1 cellular context compared by ENCODE assay signal in the genomic region with DNA sequence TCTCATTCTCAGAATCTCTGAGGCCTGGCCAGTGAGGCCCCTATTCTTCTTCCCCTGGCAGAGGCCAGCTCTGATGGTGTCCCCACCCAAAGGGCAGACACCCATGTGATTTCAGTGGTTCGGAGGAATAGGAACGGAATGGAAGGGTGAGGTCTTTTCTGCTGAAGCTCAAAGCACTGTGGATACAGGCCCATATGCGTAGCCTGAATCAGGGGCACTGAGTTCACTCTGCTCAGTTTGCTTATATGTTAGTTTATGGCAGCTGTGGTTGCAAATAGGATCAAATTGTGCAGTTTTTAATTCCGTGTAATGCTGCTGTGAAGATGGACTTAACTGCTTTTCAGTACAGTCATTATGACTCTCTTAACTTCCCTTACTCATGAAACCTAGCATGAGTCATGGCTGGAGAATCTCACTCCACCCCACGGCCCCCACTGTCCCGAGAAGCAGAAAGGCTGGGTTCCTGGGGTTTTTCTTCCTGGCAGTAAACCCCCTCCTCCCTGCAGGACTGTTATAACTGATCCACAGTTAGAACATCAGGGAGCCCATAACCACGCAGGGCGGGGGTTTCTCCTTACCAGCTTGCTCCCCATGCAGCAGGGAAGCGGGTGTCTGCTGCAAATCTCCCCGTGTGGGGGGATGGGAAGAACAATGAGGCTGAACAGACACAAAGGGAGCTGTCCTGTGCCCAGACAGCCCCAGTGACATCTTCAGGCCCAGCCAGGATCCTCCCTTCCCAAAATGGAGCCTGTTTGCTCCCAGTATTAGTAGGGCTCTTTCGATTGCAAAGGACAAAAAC.
A peak's percentile ranks its signal among the peaks of the same experiment; 100 is the strongest.
TF ChIP-seq lines count a peak whose summit lies in the region.

No MANE protein-coding gene starts in this region.

TF ChIP-seq in HepG2, 621 proteins besides CTCF, POLR2A, EP300 and RAD21 (continued from another document and continues in another):
- TF ChIP-seq, protein P1, sequence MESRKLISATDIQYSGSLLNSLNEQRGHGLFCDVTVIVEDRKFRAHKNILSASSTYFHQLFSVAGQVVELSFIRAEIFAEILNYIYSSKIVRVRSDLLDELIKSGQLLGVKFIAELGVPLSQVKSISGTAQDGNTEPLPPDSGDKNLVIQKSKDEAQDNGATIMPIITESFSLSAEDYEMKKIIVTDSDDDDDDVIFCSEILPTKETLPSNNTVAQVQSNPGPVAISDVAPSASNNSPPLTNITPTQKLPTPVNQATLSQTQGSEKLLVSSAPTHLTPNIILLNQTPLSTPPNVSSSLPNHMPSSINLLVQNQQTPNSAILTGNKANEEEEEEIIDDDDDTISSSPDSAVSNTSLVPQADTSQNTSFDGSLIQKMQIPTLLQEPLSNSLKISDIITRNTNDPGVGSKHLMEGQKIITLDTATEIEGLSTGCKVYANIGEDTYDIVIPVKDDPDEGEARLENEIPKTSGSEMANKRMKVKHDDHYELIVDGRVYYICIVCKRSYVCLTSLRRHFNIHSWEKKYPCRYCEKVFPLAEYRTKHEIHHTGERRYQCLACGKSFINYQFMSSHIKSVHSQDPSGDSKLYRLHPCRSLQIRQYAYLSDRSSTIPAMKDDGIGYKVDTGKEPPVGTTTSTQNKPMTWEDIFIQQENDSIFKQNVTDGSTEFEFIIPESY (CRISPR knock-in tag; IDR thresholded peaks at IDR 0.05) = no peak
- TF ChIP-seq NFKB2 (CRISPR knock-in tag; IDR thresholded peaks at IDR 0.05; ENCODE audit: borderline replicate concordance) (no peak), LCORL (IDR thresholded peaks at IDR 0.05) (no peak), LCORL (CRISPR knock-in tag; IDR thresholded peaks at IDR 0.05) (no peak), NCOA2 (CRISPR knock-in tag; IDR thresholded peaks at IDR 0.05) (0 out of 2 replicates have a peak, but pooled peaks have one; percentile 33), JUND (CRISPR knock-in tag; IDR thresholded peaks at IDR 0.05) (peak; percentile 78; the same call in 1 of the 2 replicates), ZNF614 (CRISPR knock-in tag; IDR thresholded peaks at IDR 0.05; ENCODE audit: borderline replicate concordance) (no peak), ZNF547 (CRISPR knock-in tag; IDR thresholded peaks at IDR 0.05) (no peak), ARNTL (CRISPR knock-in tag; IDR thresholded peaks at IDR 0.05) (no peak), HDAC6 (IDR thresholded peaks at IDR 0.05; ENCODE audit: low read depth, low read length) (no peak), YY1 (IDR thresholded peaks at IDR 0.05; ENCODE audit: insufficient read depth, insufficient replicate concordance, low read depth, low read length) (no peak), SIX1 (CRISPR knock-in tag; IDR thresholded peaks at IDR 0.05; ENCODE audit: borderline replicate concordance) (no peak), SP2 (CRISPR knock-in tag; IDR thresholded peaks at IDR 0.05) (no peak), ZNF883 (CRISPR knock-in tag; IDR thresholded peaks at IDR 0.05; ENCODE audit: not compliant biosample characterization) (no peak), ZNF724P (CRISPR knock-in tag; IDR thresholded peaks at IDR 0.05; ENCODE audit: borderline replicate concordance) (no peak), RXRB (CRISPR knock-in tag; IDR thresholded peaks at IDR 0.05; ENCODE audit: borderline replicate concordance) (no peak), ZSCAN20 (CRISPR knock-in tag; IDR thresholded peaks at IDR 0.05; ENCODE audit: borderline replicate concordance) (0 out of 2 replicates have a peak, but pooled peaks have one; percentile 3), ZNF101 (CRISPR knock-in tag; IDR thresholded peaks at IDR 0.05; ENCODE audit: borderline replicate concordance, low read depth) (no peak), NR2C2 (CRISPR knock-in tag; IDR thresholded peaks at IDR 0.05; ENCODE audit: borderline replicate concordance) (no peak)
- TF ChIP-seq, protein P2, sequence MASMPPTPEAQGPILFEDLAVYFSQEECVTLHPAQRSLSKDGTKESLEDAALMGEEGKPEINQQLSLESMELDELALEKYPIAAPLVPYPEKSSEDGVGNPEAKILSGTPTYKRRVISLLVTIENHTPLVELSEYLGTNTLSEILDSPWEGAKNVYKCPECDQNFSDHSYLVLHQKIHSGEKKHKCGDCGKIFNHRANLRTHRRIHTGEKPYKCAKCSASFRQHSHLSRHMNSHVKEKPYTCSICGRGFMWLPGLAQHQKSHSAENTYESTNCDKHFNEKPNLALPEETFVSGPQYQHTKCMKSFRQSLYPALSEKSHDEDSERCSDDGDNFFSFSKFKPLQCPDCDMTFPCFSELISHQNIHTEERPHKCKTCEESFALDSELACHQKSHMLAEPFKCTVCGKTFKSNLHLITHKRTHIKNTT (CRISPR knock-in tag; IDR thresholded peaks at IDR 0.05) = no peak
- TF ChIP-seq, protein P3, sequence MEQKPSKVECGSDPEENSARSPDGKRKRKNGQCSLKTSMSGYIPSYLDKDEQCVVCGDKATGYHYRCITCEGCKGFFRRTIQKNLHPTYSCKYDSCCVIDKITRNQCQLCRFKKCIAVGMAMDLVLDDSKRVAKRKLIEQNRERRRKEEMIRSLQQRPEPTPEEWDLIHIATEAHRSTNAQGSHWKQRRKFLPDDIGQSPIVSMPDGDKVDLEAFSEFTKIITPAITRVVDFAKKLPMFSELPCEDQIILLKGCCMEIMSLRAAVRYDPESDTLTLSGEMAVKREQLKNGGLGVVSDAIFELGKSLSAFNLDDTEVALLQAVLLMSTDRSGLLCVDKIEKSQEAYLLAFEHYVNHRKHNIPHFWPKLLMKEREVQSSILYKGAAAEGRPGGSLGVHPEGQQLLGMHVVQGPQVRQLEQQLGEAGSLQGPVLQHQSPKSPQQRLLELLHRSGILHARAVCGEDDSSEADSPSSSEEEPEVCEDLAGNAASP (CRISPR knock-in tag; IDR thresholded peaks at IDR 0.05; ENCODE audit: borderline replicate concordance) = no peak
- TF ChIP-seq, protein P4, sequence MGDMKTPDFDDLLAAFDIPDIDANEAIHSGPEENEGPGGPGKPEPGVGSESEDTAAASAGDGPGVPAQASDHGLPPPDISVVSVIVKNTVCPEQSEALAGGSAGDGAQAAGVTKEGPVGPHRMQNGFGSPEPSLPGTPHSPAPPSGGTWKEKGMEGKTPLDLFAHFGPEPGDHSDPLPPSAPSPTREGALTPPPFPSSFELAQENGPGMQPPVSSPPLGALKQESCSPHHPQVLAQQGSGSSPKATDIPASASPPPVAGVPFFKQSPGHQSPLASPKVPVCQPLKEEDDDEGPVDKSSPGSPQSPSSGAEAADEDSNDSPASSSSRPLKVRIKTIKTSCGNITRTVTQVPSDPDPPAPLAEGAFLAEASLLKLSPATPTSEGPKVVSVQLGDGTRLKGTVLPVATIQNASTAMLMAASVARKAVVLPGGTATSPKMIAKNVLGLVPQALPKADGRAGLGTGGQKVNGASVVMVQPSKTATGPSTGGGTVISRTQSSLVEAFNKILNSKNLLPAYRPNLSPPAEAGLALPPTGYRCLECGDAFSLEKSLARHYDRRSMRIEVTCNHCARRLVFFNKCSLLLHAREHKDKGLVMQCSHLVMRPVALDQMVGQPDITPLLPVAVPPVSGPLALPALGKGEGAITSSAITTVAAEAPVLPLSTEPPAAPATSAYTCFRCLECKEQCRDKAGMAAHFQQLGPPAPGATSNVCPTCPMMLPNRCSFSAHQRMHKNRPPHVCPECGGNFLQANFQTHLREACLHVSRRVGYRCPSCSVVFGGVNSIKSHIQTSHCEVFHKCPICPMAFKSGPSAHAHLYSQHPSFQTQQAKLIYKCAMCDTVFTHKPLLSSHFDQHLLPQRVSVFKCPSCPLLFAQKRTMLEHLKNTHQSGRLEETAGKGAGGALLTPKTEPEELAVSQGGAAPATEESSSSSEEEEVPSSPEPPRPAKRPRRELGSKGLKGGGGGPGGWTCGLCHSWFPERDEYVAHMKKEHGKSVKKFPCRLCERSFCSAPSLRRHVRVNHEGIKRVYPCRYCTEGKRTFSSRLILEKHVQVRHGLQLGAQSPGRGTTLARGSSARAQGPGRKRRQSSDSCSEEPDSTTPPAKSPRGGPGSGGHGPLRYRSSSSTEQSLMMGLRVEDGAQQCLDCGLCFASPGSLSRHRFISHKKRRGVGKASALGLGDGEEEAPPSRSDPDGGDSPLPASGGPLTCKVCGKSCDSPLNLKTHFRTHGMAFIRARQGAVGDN (CRISPR knock-in tag; IDR thresholded peaks at IDR 0.05) = no peak; the same call in 1 of the 2 replicates
- TF ChIP-seq, protein P5, sequence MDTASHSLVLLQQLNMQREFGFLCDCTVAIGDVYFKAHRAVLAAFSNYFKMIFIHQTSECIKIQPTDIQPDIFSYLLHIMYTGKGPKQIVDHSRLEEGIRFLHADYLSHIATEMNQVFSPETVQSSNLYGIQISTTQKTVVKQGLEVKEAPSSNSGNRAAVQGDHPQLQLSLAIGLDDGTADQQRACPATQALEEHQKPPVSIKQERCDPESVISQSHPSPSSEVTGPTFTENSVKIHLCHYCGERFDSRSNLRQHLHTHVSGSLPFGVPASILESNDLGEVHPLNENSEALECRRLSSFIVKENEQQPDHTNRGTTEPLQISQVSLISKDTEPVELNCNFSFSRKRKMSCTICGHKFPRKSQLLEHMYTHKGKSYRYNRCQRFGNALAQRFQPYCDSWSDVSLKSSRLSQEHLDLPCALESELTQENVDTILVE (CRISPR knock-in tag; IDR thresholded peaks at IDR 0.05) = no peak
- TF ChIP-seq, protein P6, sequence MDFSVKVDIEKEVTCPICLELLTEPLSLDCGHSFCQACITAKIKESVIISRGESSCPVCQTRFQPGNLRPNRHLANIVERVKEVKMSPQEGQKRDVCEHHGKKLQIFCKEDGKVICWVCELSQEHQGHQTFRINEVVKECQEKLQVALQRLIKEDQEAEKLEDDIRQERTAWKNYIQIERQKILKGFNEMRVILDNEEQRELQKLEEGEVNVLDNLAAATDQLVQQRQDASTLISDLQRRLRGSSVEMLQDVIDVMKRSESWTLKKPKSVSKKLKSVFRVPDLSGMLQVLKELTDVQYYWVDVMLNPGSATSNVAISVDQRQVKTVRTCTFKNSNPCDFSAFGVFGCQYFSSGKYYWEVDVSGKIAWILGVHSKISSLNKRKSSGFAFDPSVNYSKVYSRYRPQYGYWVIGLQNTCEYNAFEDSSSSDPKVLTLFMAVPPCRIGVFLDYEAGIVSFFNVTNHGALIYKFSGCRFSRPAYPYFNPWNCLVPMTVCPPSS (IDR thresholded peaks at IDR 0.05) = no peak
- TF ChIP-seq, protein P7, sequence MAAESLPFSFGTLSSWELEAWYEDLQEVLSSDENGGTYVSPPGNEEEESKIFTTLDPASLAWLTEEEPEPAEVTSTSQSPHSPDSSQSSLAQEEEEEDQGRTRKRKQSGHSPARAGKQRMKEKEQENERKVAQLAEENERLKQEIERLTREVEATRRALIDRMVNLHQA (CRISPR knock-in tag; IDR thresholded peaks at IDR 0.05) = no peak
- TF ChIP-seq, protein P8, sequence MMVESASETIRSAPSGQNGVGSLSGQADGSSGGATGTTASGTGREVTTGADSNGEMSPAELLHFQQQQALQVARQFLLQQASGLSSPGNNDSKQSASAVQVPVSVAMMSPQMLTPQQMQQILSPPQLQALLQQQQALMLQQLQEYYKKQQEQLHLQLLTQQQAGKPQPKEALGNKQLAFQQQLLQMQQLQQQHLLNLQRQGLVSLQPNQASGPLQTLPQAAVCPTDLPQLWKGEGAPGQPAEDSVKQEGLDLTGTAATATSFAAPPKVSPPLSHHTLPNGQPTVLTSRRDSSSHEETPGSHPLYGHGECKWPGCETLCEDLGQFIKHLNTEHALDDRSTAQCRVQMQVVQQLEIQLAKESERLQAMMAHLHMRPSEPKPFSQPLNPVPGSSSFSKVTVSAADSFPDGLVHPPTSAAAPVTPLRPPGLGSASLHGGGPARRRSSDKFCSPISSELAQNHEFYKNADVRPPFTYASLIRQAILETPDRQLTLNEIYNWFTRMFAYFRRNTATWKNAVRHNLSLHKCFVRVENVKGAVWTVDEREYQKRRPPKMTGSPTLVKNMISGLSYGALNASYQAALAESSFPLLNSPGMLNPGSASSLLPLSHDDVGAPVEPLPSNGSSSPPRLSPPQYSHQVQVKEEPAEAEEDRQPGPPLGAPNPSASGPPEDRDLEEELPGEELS (CRISPR knock-in tag; IDR thresholded peaks at IDR 0.05) = no peak
- TF ChIP-seq, protein P9, sequence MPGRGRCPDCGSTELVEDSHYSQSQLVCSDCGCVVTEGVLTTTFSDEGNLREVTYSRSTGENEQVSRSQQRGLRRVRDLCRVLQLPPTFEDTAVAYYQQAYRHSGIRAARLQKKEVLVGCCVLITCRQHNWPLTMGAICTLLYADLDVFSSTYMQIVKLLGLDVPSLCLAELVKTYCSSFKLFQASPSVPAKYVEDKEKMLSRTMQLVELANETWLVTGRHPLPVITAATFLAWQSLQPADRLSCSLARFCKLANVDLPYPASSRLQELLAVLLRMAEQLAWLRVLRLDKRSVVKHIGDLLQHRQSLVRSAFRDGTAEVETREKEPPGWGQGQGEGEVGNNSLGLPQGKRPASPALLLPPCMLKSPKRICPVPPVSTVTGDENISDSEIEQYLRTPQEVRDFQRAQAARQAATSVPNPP (CRISPR knock-in tag; IDR thresholded peaks at IDR 0.05) = no peak
- TF ChIP-seq, protein P10, sequence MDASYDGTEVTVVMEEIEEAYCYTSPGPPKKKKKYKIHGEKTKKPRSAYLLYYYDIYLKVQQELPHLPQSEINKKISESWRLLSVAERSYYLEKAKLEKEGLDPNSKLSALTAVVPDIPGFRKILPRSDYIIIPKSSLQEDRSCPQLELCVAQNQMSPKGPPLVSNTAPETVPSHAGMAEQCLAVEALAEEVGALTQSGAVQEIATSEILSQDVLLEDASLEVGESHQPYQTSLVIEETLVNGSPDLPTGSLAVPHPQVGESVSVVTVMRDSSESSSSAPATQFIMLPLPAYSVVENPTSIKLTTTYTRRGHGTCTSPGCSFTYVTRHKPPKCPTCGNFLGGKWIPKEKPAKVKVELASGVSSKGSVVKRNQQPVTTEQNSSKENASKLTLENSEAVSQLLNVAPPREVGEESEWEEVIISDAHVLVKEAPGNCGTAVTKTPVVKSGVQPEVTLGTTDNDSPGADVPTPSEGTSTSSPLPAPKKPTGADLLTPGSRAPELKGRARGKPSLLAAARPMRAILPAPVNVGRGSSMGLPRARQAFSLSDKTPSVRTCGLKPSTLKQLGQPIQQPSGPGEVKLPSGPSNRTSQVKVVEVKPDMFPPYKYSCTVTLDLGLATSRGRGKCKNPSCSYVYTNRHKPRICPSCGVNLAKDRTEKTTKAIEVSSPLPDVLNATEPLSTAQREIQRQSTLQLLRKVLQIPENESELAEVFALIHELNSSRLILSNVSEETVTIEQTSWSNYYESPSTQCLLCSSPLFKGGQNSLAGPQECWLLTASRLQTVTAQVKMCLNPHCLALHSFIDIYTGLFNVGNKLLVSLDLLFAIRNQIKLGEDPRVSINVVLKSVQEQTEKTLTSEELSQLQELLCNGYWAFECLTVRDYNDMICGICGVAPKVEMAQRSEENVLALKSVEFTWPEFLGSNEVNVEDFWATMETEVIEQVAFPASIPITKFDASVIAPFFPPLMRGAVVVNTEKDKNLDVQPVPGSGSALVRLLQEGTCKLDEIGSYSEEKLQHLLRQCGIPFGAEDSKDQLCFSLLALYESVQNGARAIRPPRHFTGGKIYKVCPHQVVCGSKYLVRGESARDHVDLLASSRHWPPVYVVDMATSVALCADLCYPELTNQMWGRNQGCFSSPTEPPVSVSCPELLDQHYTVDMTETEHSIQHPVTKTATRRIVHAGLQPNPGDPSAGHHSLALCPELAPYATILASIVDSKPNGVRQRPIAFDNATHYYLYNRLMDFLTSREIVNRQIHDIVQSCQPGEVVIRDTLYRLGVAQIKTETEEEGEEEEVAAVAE (CRISPR knock-in tag; IDR thresholded peaks at IDR 0.05; ENCODE audit: borderline replicate concordance) = no peak
- TF ChIP-seq, protein P11, sequence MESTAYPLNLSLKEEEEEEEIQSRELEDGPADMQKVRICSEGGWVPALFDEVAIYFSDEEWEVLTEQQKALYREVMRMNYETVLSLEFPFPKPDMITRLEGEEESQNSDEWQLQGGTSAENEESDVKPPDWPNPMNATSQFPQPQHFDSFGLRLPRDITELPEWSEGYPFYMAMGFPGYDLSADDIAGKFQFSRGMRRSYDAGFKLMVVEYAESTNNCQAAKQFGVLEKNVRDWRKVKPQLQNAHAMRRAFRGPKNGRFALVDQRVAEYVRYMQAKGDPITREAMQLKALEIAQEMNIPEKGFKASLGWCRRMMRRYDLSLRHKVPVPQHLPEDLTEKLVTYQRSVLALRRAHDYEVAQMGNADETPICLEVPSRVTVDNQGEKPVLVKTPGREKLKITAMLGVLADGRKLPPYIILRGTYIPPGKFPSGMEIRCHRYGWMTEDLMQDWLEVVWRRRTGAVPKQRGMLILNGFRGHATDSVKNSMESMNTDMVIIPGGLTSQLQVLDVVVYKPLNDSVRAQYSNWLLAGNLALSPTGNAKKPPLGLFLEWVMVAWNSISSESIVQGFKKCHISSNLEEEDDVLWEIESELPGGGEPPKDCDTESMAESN (CRISPR knock-in tag; conservative IDR thresholded peaks at IDR 0.05) = no peak
